8 cellular contexts compared by ENCODE assay signal in genomic region chr1:214551436-214552173, GRCh38. TPM values are rescaled to one million over a fixed set of nuclear protein-coding genes. Genes with fewer than 3 reads are reported as not detected.
DNase-seq lines count a peak whose midpoint lies in the region; ATAC-seq and TF ChIP-seq lines count a peak whose summit lies in the region.

Gene PTPN14 (minus strand): TSS chr1:214551602. CDS start chr1:214464803, 86,799 bp downstream.

- CTCF ChIA-PET in MCF 10A (lab: Yijun Ruan, JAX): interaction anchor here (0.7 to 12.4 kb wide), 28 partner anchors 9 to 549 kb away, joined by 3 to 298 read pairs (median 5); no protein-coding TSS in a partner anchor

- H3K9me3 Mint-ChIP-seq in MCF 10A (ENCODE audit: unreplicated experiment): no peaks in the 10 kb centered on the region

- intact Hi-C loops in MCF 10A (cut with micrococcal nuclease): loop anchor here (1.0 to 2.0 kb wide), 8 partner anchors 30 to 218 kb away; no protein-coding TSS in a partner anchor

- DNase-seq in DMS114 treated with DMSO at 0.1 percent for 48 hours (lab: John Stamatoyannopoulos, UW; ENCODE audit: unreplicated experiment) (peak; percentile 87), NCI-H69 (lab: John Stamatoyannopoulos, UW) (peak; percentile 83), MCF 10A (ENCODE audit: unreplicated experiment) (peak; percentile 97), iPS DF 19.7 (ENCODE audit: low read depth, low spot score) (peak; percentile 81), pulmonary artery endothelial cell (ENCODE audit: low read depth, low spot score) (peak; percentile 87), inferior parietal cortex (ENCODE audit: extremely low spot score) (no peak)

- peak within 1 kb of the TSS; percentile 89 for H3K4me3 Mint-ChIP-seq in MCF 10A (ENCODE audit: unreplicated experiment)

- TF ChIP-seq CTCF in MCF 10A (IDR thresholded peaks at IDR 0.05; ENCODE audit: unreplicated experiment): peak; percentile 77

- ATAC-seq in GM21825 (IDR thresholded peaks at IDR 0.05; ENCODE audit: unreplicated experiment): peak; percentile 53
- no peak for ATAC-seq in GM21529 (IDR thresholded peaks at IDR 0.05; ENCODE audit: unreplicated experiment)

- peak within 1 kb of the TSS; percentile 90 for H3K27ac Mint-ChIP-seq in MCF 10A (ENCODE audit: low read depth, unreplicated experiment)

- BruUV-seq in MCF 10A (replicated peaks; lab: Mats Ljungman, UMichigan): no TSS peak

- POLR2A ChIA-PET in MCF 10A (lab: Yijun Ruan, JAX): interaction anchor here (0.6 to 31.1 kb wide), 37 partner anchors 9 to 1084 kb away, joined by 3 to 2189 read pairs (median 6); partner anchors contain the start of genes CENPF and KCTD3

- peaks cover 39% of the 10 kb centered on the region for H3K4me1 Mint-ChIP-seq in MCF 10A (ENCODE audit: insufficient read depth, unreplicated experiment)

- H3K36me3 Mint-ChIP-seq in MCF 10A (ENCODE audit: insufficient read depth, unreplicated experiment): peaks cover 13% of the 10 kb centered on the region

- no peaks in the 10 kb centered on the region for H3K27me3 Mint-ChIP-seq in MCF 10A (ENCODE audit: insufficient read depth, unreplicated experiment)

RNA-seq across cellular contexts. Expression of gene PTPN14, which starts in this region (rescaled TPM):
- total RNA-seq in MCF 10A (2022) (240 and 243 TPM in 2 replicates), pulmonary artery endothelial cell (56.0 and 58.9 TPM in 2 replicates)
